In the genomic region with DNA sequence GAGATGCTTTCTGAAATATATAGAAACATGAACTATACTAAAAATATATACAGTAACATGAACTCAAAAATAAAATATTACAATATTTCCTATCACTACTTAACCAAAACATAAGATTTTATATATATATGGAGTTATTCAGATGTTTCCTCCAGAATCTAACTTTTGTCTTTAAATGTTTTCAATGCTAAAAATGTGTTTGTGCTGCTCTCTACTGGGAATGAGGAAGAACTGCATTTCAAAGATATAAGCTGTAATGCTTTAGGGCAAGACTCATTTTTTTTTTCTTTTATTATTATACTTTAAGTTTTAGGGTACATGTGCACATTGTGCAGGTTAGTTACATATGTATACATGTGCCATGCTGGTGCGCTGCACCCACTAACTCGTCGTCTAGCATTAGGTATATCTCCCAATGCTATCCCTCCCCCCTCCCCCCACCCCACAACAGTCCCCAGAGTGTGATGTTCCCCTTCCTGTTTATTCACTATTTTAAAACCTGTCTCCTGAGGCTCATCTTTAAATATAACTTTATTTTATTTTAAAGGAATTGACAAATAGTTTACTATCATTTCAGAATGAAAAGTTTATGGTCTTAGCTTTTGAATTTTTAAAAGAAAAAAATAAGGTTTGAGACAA, we compare ENCODE assay signal across 8 cellular contexts. TPM values are rescaled to one million over a fixed set of nuclear protein-coding genes. Genes with fewer than 3 reads are reported as not detected.
A peak's percentile ranks its signal among the peaks of the same experiment; 100 is the strongest.
DNase-seq lines count a peak whose midpoint lies in the region; ATAC-seq, FAIRE-seq and TF ChIP-seq lines count a peak whose summit lies in the region.
"Not testable (repeated sequence)": the region's sequence is repeated elsewhere in the genome, so short reads cannot be mapped to it uniquely, and the experiment has no call there.

No MANE protein-coding gene starts in this region.

- not testable (repeated sequence) for H2AFZ ChIP-seq in DND-41 (ENCODE audit: low read depth, low read length)

- H3K9ac ChIP-seq in DND-41 (ENCODE audit: low read depth, low read length): not testable (repeated sequence)

- not testable (repeated sequence) for H3K4me1 ChIP-seq in DND-41 (ENCODE audit: insufficient read depth, low read length); lung (ENCODE audit: control insufficient read depth in 2 of 2, insufficient read depth in 2 of 2, low read length in 2 of 2); upper lobe of left lung

- H3K9me3 ChIP-seq in DND-41 (ENCODE audit: insufficient read depth, low read length, severe bottlenecking); lung (ENCODE audit: control insufficient read depth in 2 of 2, insufficient read depth in 1 of 2, low read length in 1 of 2); upper lobe of left lung: not testable (repeated sequence)

- FAIRE-seq in TTC549 (lab: Jason Lieb, UNC): peak; percentile 93

- not testable (repeated sequence) for H3K27ac ChIP-seq in DND-41 (ENCODE audit: low read length); lung (ENCODE audit: low read depth in 1 of 2, low read length in 1 of 2); upper lobe of left lung

- H3K36me3 ChIP-seq in DND-41 (ENCODE audit: insufficient read depth, low read length) (peaks cover 22% of the 10 kb centered on the region), upper lobe of left lung (peaks cover 0 to 22% (median 0%) of the 10 kb centered on the region in 4 donors)
- H3K36me3 ChIP-seq in lung (ENCODE audit: control insufficient read depth in 2 of 2, insufficient read depth in 2 of 2, low read length in 2 of 2): not testable (repeated sequence)

- H3K79me2 ChIP-seq in DND-41 (ENCODE audit: insufficient read depth, low read length): not testable (repeated sequence)

- TF ChIP-seq POLR2A in upper lobe of left lung (IDR thresholded peaks at IDR 0.05): not testable (repeated sequence)

- no CpG with 5 or more reads among the region's 3 CpGs for WGBS in lung, 2 donors
- WGBS in upper lobe of left lung, 2 donors: 17 to 35% methylated on average over 3 of the region's 3 CpGs

- peak; percentile 64; the same call in 2 of the 3 replicates for ATAC-seq in DND-41 (ENCODE audit: insufficient read depth, low read depth)
- peak; percentile 81 for ATAC-seq in HG03469 (IDR thresholded peaks at IDR 0.05; ENCODE audit: unreplicated experiment)
- not testable (repeated sequence) for ATAC-seq in lung (ENCODE audit: insufficient read depth, low FRiP score)
- peak in 1 of 2 donors; percentile 53 for ATAC-seq in upper lobe of left lung (ENCODE audit: low FRiP score in 2 of 2)

- not testable (repeated sequence) for H3K27me3 ChIP-seq in DND-41 (ENCODE audit: insufficient read depth, low read length, poor library complexity); lung (ENCODE audit: control insufficient read depth, insufficient read depth); upper lobe of left lung

- not testable (repeated sequence) for TF ChIP-seq EP300 in upper lobe of left lung (IDR thresholded peaks at IDR 0.05)

- H4K20me1 ChIP-seq in DND-41 (ENCODE audit: insufficient read depth, low read length): not testable (repeated sequence)

- not testable (repeated sequence) for H3K4me3 ChIP-seq in DND-41 (ENCODE audit: low read depth in 1 of 2, low read length in 2 of 2); epithelial cell of proximal tubule (ENCODE audit: low read depth, low read length); lung; upper lobe of left lung

- peak; percentile 71 for TF ChIP-seq CTCF in DND-41 (IDR thresholded peaks at IDR 0.05; ENCODE audit: borderline replicate concordance, extremely low read depth, low read length, poor library complexity, severe bottlenecking)
- TF ChIP-seq CTCF in GM20000 (IDR thresholded peaks at IDR 0.05; ENCODE audit: extremely low read depth, missing control alignments): peak; percentile 64
- TF ChIP-seq CTCF in epithelial cell of proximal tubule (conservative IDR thresholded peaks at IDR 0.05; ENCODE audit: low read depth, low read length): peak; percentile 62
- peak; percentile 37 for TF ChIP-seq CTCF in lung (IDR thresholded peaks at IDR 0.05; ENCODE audit: control extremely low read depth, extremely low read depth)
- TF ChIP-seq CTCF in upper lobe of left lung (IDR thresholded peaks at IDR 0.05): peak in 5 of 6 experiments; percentile 43 to 62 (median 55)

- DNase-seq in DND-41; epithelial cell of proximal tubule (ENCODE audit: low read depth); lung (ENCODE audit: low spot score); upper lobe of left lung: not testable (repeated sequence)
- DNase-seq in GM20000 (ENCODE audit: low spot score): peak; percentile 33
- DNase-seq in NCI-H2227 treated with DMSO at 0.1 percent for 48 hours (lab: John Stamatoyannopoulos, UW): peak; percentile 21

- H3K4me2 ChIP-seq in DND-41 (ENCODE audit: insufficient read depth, low read length): not testable (repeated sequence)

RNA-seq across cellular contexts. Expression of gene METTL4, which starts 29.3 kb away (rescaled TPM):
- total RNA-seq in epithelial cell of proximal tubule (6.4 and 7.8 TPM in 2 replicates), lung (10 to 100 TPM in 1 of 2 donors, 1 to 10 TPM in 1; 9.6 to 19.3 TPM), upper lobe of left lung (10 to 100 TPM in 1 of 6 donors, 1 to 10 TPM in 5; 2.7 to 11.2 (median 4.8) TPM)
- 1 to 10 TPM; 5.3 to 6.7 TPM for polyA plus RNA-seq in lung

RNA-seq across cellular contexts. Expression of gene NDC80, which starts 29.3 kb away (rescaled TPM):
- total RNA-seq in epithelial cell of proximal tubule: 35.1 and 45.1 TPM in 2 replicates
- total RNA-seq in lung: 1 to 10 TPM in 1 of 2 donors, under 1 TPM in 1; 0.55 to 3.9 TPM
- polyA plus RNA-seq in lung: 1 to 10 TPM; 1.1 to 3.4 TPM
- 1 to 10 TPM in 5 of 6 donors, under 1 TPM in 1; 0.89 to 1.8 (median 1.4) TPM for total RNA-seq in upper lobe of left lung
